ENCODE assay signal across 3 cellular contexts in the genomic region with DNA sequence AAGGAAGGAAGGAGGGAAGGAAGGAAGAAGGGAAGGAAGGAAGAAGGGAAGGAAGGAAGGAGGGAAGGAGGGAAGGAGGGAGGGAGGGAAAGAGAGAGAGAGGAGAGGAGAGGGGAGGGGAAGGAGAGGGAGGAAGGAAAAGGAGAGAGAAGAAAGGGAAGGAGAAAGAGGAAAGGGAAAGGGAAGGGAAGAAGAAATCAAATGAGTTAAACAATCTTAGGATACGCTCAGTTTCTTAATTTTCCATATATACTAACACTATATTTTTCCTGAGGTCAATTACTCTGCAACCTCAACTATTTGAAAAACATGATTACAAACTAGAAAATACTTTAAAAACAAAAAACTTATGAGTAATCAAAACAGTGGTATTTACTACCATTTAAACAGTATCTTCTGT.
TF ChIP-seq lines count a peak whose summit lies in the region.

No MANE protein-coding gene starts in this region.

TF ChIP-seq in HepG2, 621 proteins besides CTCF, POLR2A, EP300 and RAD21:
- TF ChIP-seq HNRNPK (IDR thresholded peaks at IDR 0.05; ENCODE audit: low read depth, low read length, poor library complexity, severe bottlenecking) = peak; percentile 81
- TF ChIP-seq KDM3A (CRISPR knock-in tag; IDR thresholded peaks at IDR 0.05; ENCODE audit: low read depth) = no peak
- TF ChIP-seq, protein P1, sequence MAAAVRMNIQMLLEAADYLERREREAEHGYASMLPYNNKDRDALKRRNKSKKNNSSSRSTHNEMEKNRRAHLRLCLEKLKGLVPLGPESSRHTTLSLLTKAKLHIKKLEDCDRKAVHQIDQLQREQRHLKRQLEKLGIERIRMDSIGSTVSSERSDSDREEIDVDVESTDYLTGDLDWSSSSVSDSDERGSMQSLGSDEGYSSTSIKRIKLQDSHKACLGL (CRISPR knock-in tag; IDR thresholded peaks at IDR 0.05) = no peak
- no peak for TF ChIP-seq RFX3 (CRISPR knock-in tag; IDR thresholded peaks at IDR 0.05)

TF ChIP-seq in HEK293, 187 proteins besides CTCF, POLR2A, EP300 and RAD21:
- TF ChIP-seq ZNF530 (tag by site-specific recombination; IDR thresholded peaks at IDR 0.05; ENCODE audit: low read depth) = no peak
- peak; percentile 85 for TF ChIP-seq ZNF366 (tag by site-specific recombination; conservative IDR thresholded peaks at IDR 0.05)
- no peak for TF ChIP-seq ZNF214 (tag by site-specific recombination; IDR thresholded peaks at IDR 0.05; ENCODE audit: borderline replicate concordance)

TF ChIP-seq in K562, 482 proteins besides CTCF, POLR2A, EP300 and RAD21:
- peak; percentile 81 for TF ChIP-seq PCBP2 (IDR thresholded peaks at IDR 0.05; ENCODE audit: low read depth, low read length, poor library complexity, severe bottlenecking)
- TF ChIP-seq, protein P2, sequence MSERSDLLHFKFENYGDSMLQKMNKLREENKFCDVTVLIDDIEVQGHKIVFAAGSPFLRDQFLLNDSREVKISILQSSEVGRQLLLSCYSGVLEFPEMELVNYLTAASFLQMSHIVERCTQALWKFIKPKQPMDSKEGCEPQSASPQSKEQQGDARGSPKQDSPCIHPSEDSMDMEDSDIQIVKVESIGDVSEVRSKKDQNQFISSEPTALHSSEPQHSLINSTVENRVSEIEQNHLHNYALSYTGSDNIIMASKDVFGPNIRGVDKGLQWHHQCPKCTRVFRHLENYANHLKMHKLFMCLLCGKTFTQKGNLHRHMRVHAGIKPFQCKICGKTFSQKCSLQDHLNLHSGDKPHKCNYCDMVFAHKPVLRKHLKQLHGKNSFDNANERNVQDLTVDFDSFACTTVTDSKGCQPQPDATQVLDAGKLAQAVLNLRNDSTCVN (CRISPR knock-in tag; IDR thresholded peaks at IDR 0.05) = peak; percentile 36; the same call in 1 of the 2 replicates
- TF ChIP-seq PYGO2 (tag; IDR thresholded peaks at IDR 0.05) = no peak
- TF ChIP-seq PCBP1 (IDR thresholded peaks at IDR 0.05; ENCODE audit: low read depth, low read length, poor library complexity, severe bottlenecking) = peak; percentile 68
- no peak for TF ChIP-seq MEIS2 (IDR thresholded peaks at IDR 0.05; ENCODE audit: partially characterized antibody)
